2 cellular contexts compared by ENCODE assay signal in the genomic region with DNA sequence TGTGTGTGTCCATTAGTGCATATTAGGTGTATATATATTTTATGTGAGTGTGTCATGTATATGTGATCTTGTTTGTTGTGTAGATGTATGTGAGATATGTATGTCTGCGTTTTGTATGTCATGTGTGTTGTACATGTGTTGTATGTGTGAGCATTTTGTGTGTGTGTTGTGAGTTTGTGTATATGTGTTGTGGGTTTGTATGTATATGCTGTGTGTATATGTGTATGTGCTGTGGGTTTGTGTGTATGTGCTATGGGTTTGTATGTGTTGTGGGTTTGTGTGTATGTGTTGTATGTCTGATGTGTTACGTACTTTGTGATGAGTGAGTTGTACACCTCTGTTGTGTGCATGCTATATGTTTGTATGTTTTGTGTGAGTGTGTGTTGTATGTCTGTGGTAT.
A peak's percentile ranks its signal among the peaks of the same experiment; 100 is the strongest.
TF ChIP-seq lines count a peak whose summit lies in the region.

No MANE protein-coding gene starts in this region.

TF ChIP-seq in HepG2, 621 proteins besides CTCF, POLR2A, EP300 and RAD21:
- TF ChIP-seq ZNF34 (CRISPR knock-in tag; IDR thresholded peaks at IDR 0.05; ENCODE audit: borderline replicate concordance): no peak
- 0 out of 2 replicates have a peak, but pooled peaks have one; percentile 4 for TF ChIP-seq NONO (IDR thresholded peaks at IDR 0.05)
- TF ChIP-seq NONO (CRISPR knock-in tag; conservative IDR thresholded peaks at IDR 0.05): no peak

TF ChIP-seq in H1, 55 proteins besides CTCF, POLR2A, EP300 and RAD21:
- TF ChIP-seq GABPA (IDR thresholded peaks at IDR 0.05; ENCODE audit: borderline replicate concordance, insufficient read depth, low read length): no peak
- TF ChIP-seq CTBP2 (IDR thresholded peaks at IDR 0.05; ENCODE audit: borderline replicate concordance, insufficient read depth, insufficient read length, low read length): no peak
- TF ChIP-seq CBX8 (IDR thresholded peaks at IDR 0.05; ENCODE audit: borderline replicate concordance, low read depth, low read length): no peak
